Comparison of ENCODE assay signal across 8 cellular contexts in genomic region chr17:2049333-2050245, GRCh38. TPM values are rescaled to one million over a fixed set of nuclear protein-coding genes. Genes with fewer than 3 reads are reported as not detected.
DNase-seq lines count a peak whose midpoint lies in the region; ATAC-seq and TF ChIP-seq lines count a peak whose summit lies in the region.

No MANE protein-coding gene starts in this region.

- H3K36me3 Mint-ChIP-seq in natural killer cell = no peaks in the 10 kb centered on the region

- no peaks in the 10 kb centered on the region for H3F3A ChIP-seq in PC-3 (ENCODE audit: low read length, unreplicated experiment)

- no peaks in the 10 kb centered on the region for H3K9me3 ChIP-seq in PC-3 (ENCODE audit: low read length)

- peaks cover 11 to 23% of the 10 kb centered on the region in 2 donors for H3K4me1 Mint-ChIP-seq in natural killer cell

- no peaks in the 10 kb centered on the region for H3K9me3 Mint-ChIP-seq in natural killer cell

- peak overlapping the region; percentile 82 for H3K4me3 Mint-ChIP-seq in natural killer cell

- H2AFZ ChIP-seq in PC-3 (ENCODE audit: low read length) = peak overlapping the region; percentile 74

- CTCF ChIA-PET in PC-3 (lab: Charles Lee) = no interaction called here

- POLR2A ChIA-PET in PC-3 (lab: Charles Lee; ENCODE audit: unreplicated experiment) = no interaction called here

- no peaks in the 10 kb centered on the region for H3K9me2 ChIP-seq in PC-3 (replicated peaks; ENCODE audit: low read length)

- no peaks in the 10 kb centered on the region for H3K27me3 ChIP-seq in PC-3 (ENCODE audit: low read length)

- TF ChIP-seq CTCF in PC-3 (conservative IDR thresholded peaks at IDR 0.05; ENCODE audit: low read depth, low read length) (no peak), natural killer cell (IDR thresholded peaks at IDR 0.05) (no peak)

- peaks cover 0 to 4% of the 10 kb centered on the region in 2 donors for H3K27me3 Mint-ChIP-seq in natural killer cell (ENCODE audit: low read depth in 2 of 2)

- intact Hi-C loops in PC-3 (cut with micrococcal nuclease) (no loop called here), natural killer cell (cut with micrococcal nuclease) (no loop called here)

- peak overlapping the region; percentile 84 for H3K4me2 ChIP-seq in PC-3 (ENCODE audit: low read length)

- H4K20me1 ChIP-seq in PC-3 (ENCODE audit: low read length) = no peaks in the 10 kb centered on the region

- peak overlapping the region; percentile 67 for H3K4me3 ChIP-seq in PC-3 (ENCODE audit: low read length)

- peak; percentile 83 for DNase-seq in ACHN
- peak; percentile 61 for DNase-seq in PC-3
- DNase-seq in activated T-helper 1 cell treated with Interleukin-2 at 50 U/mL for 16 hours (ENCODE audit: low read depth) = peak; percentile 85
- DNase-seq in fibroblast of gingiva (ENCODE audit: low read depth) = peak; percentile 83
- DNase-seq in natural killer cell = peak; percentile 89
- peak; percentile 90 for DNase-seq in stimulated activated naive CD4-positive, alpha-beta T cell treated with Interleukin-2 at 50 U/mL for 16 hours (lab: John Stamatoyannopoulos, UW)

- peak; percentile 54 for ATAC-seq in GM18517 (IDR thresholded peaks at IDR 0.05; ENCODE audit: unreplicated experiment)
- ATAC-seq in HG03175 (IDR thresholded peaks at IDR 0.05; ENCODE audit: unreplicated experiment) = peak; percentile 44
- peak; percentile 56 for ATAC-seq in PC-3
- ATAC-seq in natural killer cell = peak; percentile 65 to 86 (median 67)

- H3K79me2 ChIP-seq in PC-3 (ENCODE audit: low read length) = no peaks in the 10 kb centered on the region

- TSS peak; percentile 53 for BruUV-seq in PC-3 (replicated peaks; lab: Mats Ljungman, UMichigan)

- peak overlapping the region; percentile 61 to 74 for H3K27ac Mint-ChIP-seq in natural killer cell

- in situ Hi-C loops in ACHN (cut with HindIII; ENCODE audit: low pct_ligation_motif_present, low pct_unique_long_range_greater_than_20kb, low sequenced_read_pairs) = loop anchor here (25.0 kb wide), 1 partner anchor 162 kb away; no protein-coding TSS in a partner anchor

- H3K27ac ChIP-seq in PC-3 (ENCODE audit: low read length) = no peak overlapping the region

- H3K9ac ChIP-seq in PC-3 (ENCODE audit: low read length) = peak overlapping the region; percentile 66

- no peaks in the 10 kb centered on the region for H3K36me3 ChIP-seq in PC-3 (ENCODE audit: low read depth, low read length)

- H3K4me1 ChIP-seq in PC-3 (ENCODE audit: insufficient read depth, low read length) = peaks cover 11% of the 10 kb centered on the region

RNA-seq across cellular contexts. Expression of gene HIC1, which starts 5.3 kb away (rescaled TPM):
- total RNA-seq in PC-3 (2014; rRNA removed) (2.0 and 4.4 TPM in 2 replicates), natural killer cell (10 to 100 TPM; 19.2 to 26.4 (median 20.7) TPM)

RNA-seq across cellular contexts. Expression of gene OVCA2, which starts 7.8 kb away (rescaled TPM):
- total RNA-seq in PC-3 (2014; rRNA removed) (45.7 and 58.6 TPM in 2 replicates), natural killer cell (10 to 100 TPM; 27.9 to 33.8 (median 28.5) TPM)

RNA-seq across cellular contexts. Expression of gene DPH1, which starts 19.6 kb away (rescaled TPM):
- 47.9 and 57.4 TPM in 2 replicates for total RNA-seq in PC-3 (2014; rRNA removed)
- 10 to 100 TPM; 60.2 to 65.2 (median 63.2) TPM for total RNA-seq in natural killer cell

RNA-seq across cellular contexts. Expression of gene RTN4RL1, which starts 24.5 kb away (rescaled TPM):
- total RNA-seq in PC-3 (2014; rRNA removed) = 6.9 and 7.9 TPM in 2 replicates
- under 1 TPM in 2 of 3 donors, not detected in 1; 0.15 to 0.23 TPM for total RNA-seq in natural killer cell
